13 cellular contexts compared by ENCODE assay signal in genomic region chr9:110426052-110426709, GRCh38.
DNase-seq lines count a peak whose midpoint lies in the region; ATAC-seq, FAIRE-seq and TF ChIP-seq lines count a peak whose summit lies in the region.
"Had no signal": no experiment of that assay in that cellular context is flagged by ENCODE, and none has a peak within 500 bp of the region (broad histone marks: within the 10 kb centered on the region; RNA-seq: fewer than 3 reads in every experiment).

No MANE protein-coding gene starts in this region.

- peak; percentile 42 for FAIRE-seq in HepG2 (lab: Jason Lieb, UNC)
- FAIRE-seq: frontal cortex had no signal

- TF ChIP-seq CTCF in BJ (IDR thresholded peaks at IDR 0.05; ENCODE audit: insufficient read depth, low read depth, low read length) (peak; percentile 45), astrocyte of the spinal cord (IDR thresholded peaks at IDR 0.05; ENCODE audit: low read depth, low read length) (peak; percentile 51), HepG2 (CRISPR knock-in tag; IDR thresholded peaks at IDR 0.05) (0 out of 2 replicates have a peak, but pooled peaks have one; percentile 3)

- peaks cover 0 to 2% (median 0%) of the 10 kb centered on the region in 9 donors for H3K9me3 Mint-ChIP-seq in naive thymus-derived CD8-positive, alpha-beta T cell

- no peak overlapping the region for H3K4me2 ChIP-seq in HepG2 (ENCODE audit: low read depth, low read length)

- 53% methylated on average over 2 of the region's 2 CpGs for WGBS in HepG2 (ENCODE audit: low lambda C conversion rate)

- CTCF ChIA-PET in BJ (lab: Yijun Ruan, JAX) (interaction anchor here (1.0 kb wide), 1 partner anchor 197 kb away, joined by 3 read pairs; no protein-coding TSS in a partner anchor), HepG2 (lab: Yijun Ruan, JAX; ENCODE audit: low intra/inter-chr PET ratio, low total read pairs) (interaction anchor here (0.7 kb wide), 1 partner anchor 244 kb away, joined by 5 read pairs; no protein-coding TSS in a partner anchor)

- no peaks in the 10 kb centered on the region for H3K79me2 ChIP-seq in HepG2 (ENCODE audit: insufficient read depth, low read length)

- no peak overlapping the region for H3K9ac ChIP-seq in HepG2 (ENCODE audit: insufficient read depth, low read depth, low read length)

- no peak overlapping the region for H3K27ac ChIP-seq in HepG2 (ENCODE audit: extremely low read length, insufficient read depth, low read length)

- H4K20me1 ChIP-seq in HepG2 (ENCODE audit: insufficient read depth, low read length), result no peaks in the 10 kb centered on the region

- in situ Hi-C loops in astrocyte of the spinal cord (cut with HindIII; ENCODE audit: low sequenced_read_pairs), result no loop called here
- in situ Hi-C loops in HepG2 (cut with HindIII; ENCODE audit: extremely low pct_ligation_motif_present, low pct_unique_long_range_greater_than_20kb), result loop anchor here (5.0 kb wide), 1 partner anchor 244 kb away; no protein-coding TSS in a partner anchor

- no peak for TF ChIP-seq POLR2A in HepG2 (IDR thresholded peaks at IDR 0.05; ENCODE audit: insufficient read depth in 1 of 2, low read depth in 2 of 2, low read length in 2 of 2)

- no peaks in the 10 kb centered on the region for H3K4me1 Mint-ChIP-seq in naive thymus-derived CD8-positive, alpha-beta T cell

- no peak for TF ChIP-seq EP300 in HepG2 (IDR thresholded peaks at IDR 0.05; ENCODE audit: low read depth in 2 of 2, low read length in 2 of 2)
- TF ChIP-seq EP300 in HepG2 (CRISPR knock-in tag; IDR thresholded peaks at IDR 0.05; ENCODE audit: borderline replicate concordance), result no peak

- ATAC-seq in HepG2 (no peak), HG02840 (IDR thresholded peaks at IDR 0.05; ENCODE audit: low FRiP score, unreplicated experiment) (no peak), HG03460 (IDR thresholded peaks at IDR 0.05; ENCODE audit: unreplicated experiment) (no peak)
- no peak for ATAC-seq in naive thymus-derived CD8-positive, alpha-beta T cell

- no peaks in the 10 kb centered on the region for H3K9me3 ChIP-seq in HepG2 (ENCODE audit: low read length)

- H3K27me3 ChIP-seq in BJ (ENCODE audit: control insufficient read depth, insufficient read depth, low read length) (no peaks in the 10 kb centered on the region), HepG2 (ENCODE audit: control insufficient read depth in 1 of 2, insufficient read depth in 2 of 2, low read length in 2 of 2) (no peaks in the 10 kb centered on the region)

- POLR2A ChIA-PET in BJ (lab: Charles Lee) (no interaction called here), HepG2 (lab: Yijun Ruan, JAX) (no interaction called here)
- POLR2A ChIA-PET in naive thymus-derived CD8-positive, alpha-beta T cell (lab: Charles Lee), result no interaction called here

- H3K36me3 ChIP-seq in BJ (ENCODE audit: control insufficient read depth, insufficient read depth, low read length), result peaks cover 8% of the 10 kb centered on the region
- H3K36me3 ChIP-seq in HepG2 (replicated peaks in 1 of 2; ENCODE audit: control insufficient read depth in 1 of 2, insufficient read depth in 2 of 2, low read length in 2 of 2), result no peaks in the 10 kb centered on the region

- no peak for TF ChIP-seq RAD21 in HepG2 (CRISPR knock-in tag; IDR thresholded peaks at IDR 0.05)

- DNase-seq in BJ (ENCODE audit: low read depth) (no peak), astrocyte of the spinal cord (ENCODE audit: low read depth, low spot score) (peak; percentile 51), HepG2 (ENCODE audit: low spot score) (peak; percentile 11), posterior cingulate gyrus (no peak)
- DNase-seq in Jurkat, Clone E6-1 (ENCODE audit: low read depth, low spot score), result peak; percentile 25
- no peak for DNase-seq in naive thymus-derived CD8-positive, alpha-beta T cell
- DNase-seq: amniotic stem cell; DMS79; midbrain; stimulated activated naive CD4-positive, alpha-beta T cell had no signal

- BruUV-seq in HepG2 (replicated peaks; lab: Mats Ljungman, UMichigan), result no TSS peak

- no peak overlapping the region for H3K27ac Mint-ChIP-seq in naive thymus-derived CD8-positive, alpha-beta T cell

- no peaks in the 10 kb centered on the region for H3K36me3 Mint-ChIP-seq in naive thymus-derived CD8-positive, alpha-beta T cell

- no peak overlapping the region for H3K4me3 ChIP-seq in BJ (ENCODE audit: low read depth, low read length)
- no peak overlapping the region for H3K4me3 ChIP-seq in Jurkat, Clone E6-1 (ENCODE audit: low read length)
- no peak overlapping the region for H3K4me3 ChIP-seq in astrocyte of the spinal cord (ENCODE audit: low read depth, low read length)
- no peak overlapping the region for H3K4me3 ChIP-seq in HepG2 (replicated peaks in 1 of 3; ENCODE audit: insufficient read depth in 1 of 3, low read depth in 2 of 3, low read length in 3 of 3)

- no peaks in the 10 kb centered on the region for H3K27me3 Mint-ChIP-seq in naive thymus-derived CD8-positive, alpha-beta T cell

- intact Hi-C loops in HepG2 (cut with micrococcal nuclease; ENCODE audit: unreplicated experiment) (loop anchor here (2.0 kb wide), 2 partner anchors 197 to 243 kb away; no protein-coding TSS in a partner anchor), posterior cingulate gyrus (cut with DNase I) (loop anchor here (5.0 kb wide), 2 partner anchors 156 to 196 kb away; no protein-coding TSS in a partner anchor)

- H3K4me3 Mint-ChIP-seq in naive thymus-derived CD8-positive, alpha-beta T cell, result no peak overlapping the region

- H2AFZ ChIP-seq in HepG2 (ENCODE audit: low read length), result no peak overlapping the region

- H3K4me1 ChIP-seq in HepG2 (ENCODE audit: insufficient read depth, low read length), result no peaks in the 10 kb centered on the region

TF ChIP-seq in HepG2, 621 proteins besides CTCF, POLR2A, EP300 and RAD21:
- TF ChIP-seq MAFK (conservative IDR thresholded peaks at IDR 0.05 in 1 of 2, IDR thresholded peaks at IDR 0.05 in 1 of 2; ENCODE audit: low read length in 2 of 2) (peak; percentile 51 to 75; a peak in 3 of 4 replicates), RFX3 (CRISPR knock-in tag; IDR thresholded peaks at IDR 0.05) (no peak), MTA3 (CRISPR knock-in tag; IDR thresholded peaks at IDR 0.05) (no peak), MAFF (IDR thresholded peaks at IDR 0.05; ENCODE audit: low read depth, low read length) (peak; percentile 46; the same call in 1 of the 2 replicates)

Comparison
In these comparisons a context has a peak if more than half of its experiments do, and no peak if none do; other contexts are left out.
1. DNase-seq: peak in Jurkat, Clone E6-1 (single experiment), astrocyte of the spinal cord (single experiment) and HepG2 (single experiment); none in BJ (single experiment), naive thymus-derived CD8-positive, alpha-beta T cell (0 of 10) and posterior cingulate gyrus (0 of 10).
2. Peak in every context shown above with its lines, with median percentiles within 50 percentile points of each other: CTCF ChIP-seq.